14 cellular contexts compared by ENCODE assay signal in genomic region chr10:97851341-97852001, GRCh38. TPM values are rescaled to one million over a fixed set of nuclear protein-coding genes. Genes with fewer than 3 reads are reported as not detected.
DNase-seq lines count a peak whose midpoint lies in the region; ATAC-seq and TF ChIP-seq lines count a peak whose summit lies in the region.
"Had no signal": no experiment of that assay in that cellular context is flagged by ENCODE, and none has a peak within 500 bp of the region (broad histone marks: within the 10 kb centered on the region; RNA-seq: fewer than 3 reads in every experiment).

No MANE protein-coding gene starts in this region.

- no peaks in the 10 kb centered on the region for H3K9me3 ChIP-seq in CD4-positive, alpha-beta T cell (ENCODE audit: control insufficient read depth, low read length)
- H3K9me3 ChIP-seq in naive thymus-derived CD4-positive, alpha-beta T cell (ENCODE audit: control insufficient read depth in 2 of 3, low read length in 3 of 3), result no peaks in the 10 kb centered on the region
- H3K9me3 ChIP-seq: HAP-1, neutrophil, uterus had no signal

- no peak overlapping the region for H2AK5ac ChIP-seq in mesendoderm (ENCODE audit: low read length)

- peak overlapping the region; percentile 74 for H3K4me3 ChIP-seq in naive thymus-derived CD4-positive, alpha-beta T cell (ENCODE audit: low read length)
- no peak overlapping the region for H3K4me3 ChIP-seq in mesendoderm (ENCODE audit: low read length)
- H3K4me3 ChIP-seq: HAP-1, uterus had no signal

- TF ChIP-seq CTCF in CD4-positive, alpha-beta T cell (IDR thresholded peaks at IDR 0.05), result no peak

- POLR2A ChIA-PET in CD4-positive, alpha-beta T cell (lab: Charles Lee), result interaction anchor here (0.6 to 2.2 kb wide), 5 partner anchors 18 to 164 kb away, joined by 3 to 11 read pairs (median 4); partner anchors contain the start of genes AVPI1 and ZFYVE27
- POLR2A ChIA-PET in naive thymus-derived CD4-positive, alpha-beta T cell (lab: Charles Lee), result interaction anchor here (0.9 to 2.6 kb wide), 6 partner anchors 17 to 283 kb away, joined by 3 to 10 read pairs (median 4); partner anchors contain the start of genes R3HCC1L and ZFYVE27

- H3K79me2 ChIP-seq in mesendoderm (ENCODE audit: control insufficient read depth, insufficient read depth, low read length), result no peaks in the 10 kb centered on the region

- ATAC-seq in CD4-positive, alpha-beta T cell (ENCODE audit: poor library complexity), result peak; percentile 47
- peak; percentile 51 for ATAC-seq in naive thymus-derived CD4-positive, alpha-beta T cell

- H3K4ac ChIP-seq in mesendoderm (ENCODE audit: low read depth, low read length), result no peak overlapping the region

- no peak overlapping the region for H3K56ac ChIP-seq in mesendoderm (ENCODE audit: low read length)

- DNase-seq in CD4-positive, alpha-beta T cell, result peak in 7 of 10 experiments; percentile 7 to 31 (median 20)
- DNase-seq in NCI-H2171 (lab: John Stamatoyannopoulos, UW) (peak; percentile 52), mesendoderm (no peak), germinal center (ENCODE audit: low spot score) (no peak), KG1 (lab: John Stamatoyannopoulos, UW) (no peak), SKM-1 (lab: John Stamatoyannopoulos, UW; ENCODE audit: unreplicated experiment) (no peak)
- DNase-seq in naive thymus-derived CD4-positive, alpha-beta T cell, result peak in 5 of 9 donors; percentile 25 to 59 (median 47)
- DNase-seq: DMS79 treated with DMSO at 0.1 percent for 48 hours, NCI-H2029, SHP77, uterus had no signal

- intact Hi-C loops in CD4-positive, alpha-beta T cell (cut with DNase I, micrococcal nuclease), result loop anchor here in 1 of 2 experiments (5.0 to 10.0 kb wide), 3 partner anchors 114 to 593 kb away; partner anchors contain the start of genes AVPI1, HPS1 and ZFYVE27
- intact Hi-C loops in naive thymus-derived CD4-positive, alpha-beta T cell (cut with micrococcal nuclease), result loop anchor here in 1 of 2 donors (5.0 to 10.0 kb wide), 2 partner anchors 149 to 283 kb away; partner anchors contain the start of gene R3HCC1L

- H3K27me3 ChIP-seq in CD4-positive, alpha-beta T cell (ENCODE audit: control insufficient read depth, insufficient read depth, low read length), result no peaks in the 10 kb centered on the region
- no peaks in the 10 kb centered on the region for H3K27me3 ChIP-seq in naive thymus-derived CD4-positive, alpha-beta T cell (ENCODE audit: control insufficient read depth in 2 of 2, insufficient read depth in 2 of 2, low read length in 2 of 2)
- H3K27me3 ChIP-seq in mesendoderm (ENCODE audit: insufficient read depth, low read length, poor library complexity), result peaks cover 3% of the 10 kb centered on the region

- no peak overlapping the region for H3K18ac ChIP-seq in mesendoderm (ENCODE audit: low read length)

- peaks cover 45% of the 10 kb centered on the region for H3K4me1 Mint-ChIP-seq in CD4-positive, alpha-beta T cell (ENCODE audit: low read depth)
- H3K4me1 Mint-ChIP-seq in activated naive CD4-positive, alpha-beta T cell treated with anti-CD3 and anti-CD28 coated beads, Interleukin-2, amount 50 U/mL, for 24 hours, result peaks cover 52% of the 10 kb centered on the region
- peaks cover 21 to 53% (median 46%) of the 10 kb centered on the region in 7 donors for H3K4me1 Mint-ChIP-seq in naive thymus-derived CD4-positive, alpha-beta T cell

- H2BK120ac ChIP-seq in mesendoderm (ENCODE audit: low read depth, low read length), result no peak overlapping the region

- H3K23ac ChIP-seq in mesendoderm (ENCODE audit: low read length), result no peak overlapping the region

- H3K36me3 Mint-ChIP-seq in CD4-positive, alpha-beta T cell (ENCODE audit: low read depth), result peaks cover 6% of the 10 kb centered on the region
- no peaks in the 10 kb centered on the region for H3K36me3 Mint-ChIP-seq in activated naive CD4-positive, alpha-beta T cell treated with anti-CD3 and anti-CD28 coated beads, Interleukin-2, amount 50 U/mL, for 24 hours
- peaks cover 0 to 10% (median 5%) of the 10 kb centered on the region in 5 donors for H3K36me3 Mint-ChIP-seq in naive thymus-derived CD4-positive, alpha-beta T cell

- H3K4me2 ChIP-seq in mesendoderm (ENCODE audit: low read length), result no peak overlapping the region

- H3K27ac Mint-ChIP-seq in CD4-positive, alpha-beta T cell, result peak overlapping the region; percentile 77
- peak overlapping the region; percentile 68 for H3K27ac Mint-ChIP-seq in activated naive CD4-positive, alpha-beta T cell treated with anti-CD3 and anti-CD28 coated beads, Interleukin-2, amount 50 U/mL, for 24 hours
- H3K27ac Mint-ChIP-seq in naive thymus-derived CD4-positive, alpha-beta T cell, result peak overlapping the region in 7 of 9 donors; percentile 19 to 87 (median 73)

- H2BK15ac ChIP-seq in mesendoderm (replicated peaks; ENCODE audit: low read depth), result no peak overlapping the region

- H3K4me3 Mint-ChIP-seq in CD4-positive, alpha-beta T cell, result peak overlapping the region; percentile 95
- peak overlapping the region; percentile 89 for H3K4me3 Mint-ChIP-seq in activated naive CD4-positive, alpha-beta T cell treated with anti-CD3 and anti-CD28 coated beads, Interleukin-2, amount 50 U/mL, for 24 hours
- H3K4me3 Mint-ChIP-seq in naive thymus-derived CD4-positive, alpha-beta T cell, result peak overlapping the region; percentile 84 to 94 (median 89)

- no peak overlapping the region for H2BK5ac ChIP-seq in mesendoderm (ENCODE audit: low read length)

- no peaks in the 10 kb centered on the region for H3K9me3 Mint-ChIP-seq in CD4-positive, alpha-beta T cell
- H3K9me3 Mint-ChIP-seq in activated naive CD4-positive, alpha-beta T cell treated with anti-CD3 and anti-CD28 coated beads, Interleukin-2, amount 50 U/mL, for 24 hours, result no peaks in the 10 kb centered on the region
- H3K9me3 Mint-ChIP-seq in naive thymus-derived CD4-positive, alpha-beta T cell, result no peaks in the 10 kb centered on the region

- CTCF ChIA-PET in CD4-positive, alpha-beta T cell (lab: Charles Lee), result interaction anchor here (1.0 kb wide), 1 partner anchor 18 kb away, joined by 3 read pairs; no protein-coding TSS in a partner anchor
- CTCF ChIA-PET in naive thymus-derived CD4-positive, alpha-beta T cell (lab: Charles Lee), result interaction anchor here (0.7 to 5.2 kb wide), 3 partner anchors 18 to 276 kb away, joined by 3 to 25 read pairs (median 4); no protein-coding TSS in a partner anchor

- no peaks in the 10 kb centered on the region for H3K36me3 ChIP-seq in naive thymus-derived CD4-positive, alpha-beta T cell (ENCODE audit: control insufficient read depth in 2 of 3, insufficient read depth in 3 of 3, low read length in 3 of 3)
- H3K36me3 ChIP-seq in mesendoderm (ENCODE audit: control insufficient read depth, insufficient read depth, low read length), result no peaks in the 10 kb centered on the region
- H3K36me3 ChIP-seq: HAP-1, neutrophil, uterus had no signal

- no peaks in the 10 kb centered on the region for H3K79me1 ChIP-seq in mesendoderm (ENCODE audit: low read length)

- H3K9ac ChIP-seq in mesendoderm (ENCODE audit: low read length), result no peak overlapping the region

- peaks cover 25 to 32% of the 10 kb centered on the region in 2 donors for H3K4me1 ChIP-seq in naive thymus-derived CD4-positive, alpha-beta T cell (ENCODE audit: control insufficient read depth in 2 of 2, insufficient read depth in 2 of 2, low read length in 2 of 2)
- H3K4me1 ChIP-seq in mesendoderm (ENCODE audit: control insufficient read depth, low read depth, low read length), result no peaks in the 10 kb centered on the region
- H3K4me1 ChIP-seq: HAP-1 had no signal

- H4K8ac ChIP-seq in mesendoderm (ENCODE audit: low read depth, low read length), result no peak overlapping the region

- H3K27ac ChIP-seq in CD4-positive, alpha-beta T cell (ENCODE audit: low read depth, low read length), result no peak overlapping the region
- H3K27ac ChIP-seq in naive thymus-derived CD4-positive, alpha-beta T cell (ENCODE audit: low read depth, low read length), result no peak overlapping the region
- H3K27ac ChIP-seq in mesendoderm (ENCODE audit: low read depth, low read length), result no peak overlapping the region
- H3K27ac ChIP-seq: neutrophil, uterus had no signal

- no peak overlapping the region for H4K5ac ChIP-seq in mesendoderm (ENCODE audit: low read length)

- no peaks in the 10 kb centered on the region for H3K27me3 Mint-ChIP-seq in CD4-positive, alpha-beta T cell
- no peaks in the 10 kb centered on the region for H3K27me3 Mint-ChIP-seq in activated naive CD4-positive, alpha-beta T cell treated with anti-CD3 and anti-CD28 coated beads, Interleukin-2, amount 50 U/mL, for 24 hours
- peaks cover 0 to 4% (median 0%) of the 10 kb centered on the region in 5 donors for H3K27me3 Mint-ChIP-seq in naive thymus-derived CD4-positive, alpha-beta T cell

- WGBS in mesendoderm (ENCODE audit: extremely low coverage, insufficient coverage, low lambda C conversion rate), result no CpG with 5 or more reads among the region's 7 CpGs

RNA-seq across cellular contexts. Expression of gene GOLGA7B, which starts 1.8 kb away (rescaled TPM):
- 1 to 10 TPM; 4.5 to 6.1 TPM for total RNA-seq in CD4-positive, alpha-beta T cell
- 1 to 10 TPM; 5.8 to 8.5 (median 6.5) TPM for total RNA-seq in naive thymus-derived CD4-positive, alpha-beta T cell
- 1 to 10 TPM in 1 of 2 donors, under 1 TPM in 1; 0.62 to 1.6 TPM for polyA plus RNA-seq in naive thymus-derived CD4-positive, alpha-beta T cell
- polyA plus RNA-seq in mesendoderm (2013, experiment 1 of 2), result 0.01 TPM
- polyA plus RNA-seq in mesendoderm (2013, experiment 2 of 2), result 0.03 TPM

Comparison
In these comparisons a context has a peak if more than half of its experiments do, and no peak if none do; other contexts are left out.
1. DNase-seq: peak in CD4-positive, alpha-beta T cell (7 of 10), NCI-H2171 (single experiment) and naive thymus-derived CD4-positive, alpha-beta T cell (5 of 9); none in mesendoderm (single experiment), germinal center (single experiment), KG1 (single experiment) and SKM-1 (single experiment).
2. Peak in every context shown above with its lines, with median percentiles within 50 percentile points of each other: H3K27ac Mint-ChIP-seq and H3K4me3 Mint-ChIP-seq.